Comparison of ENCODE assay signal across 14 cellular contexts in the genomic region with DNA sequence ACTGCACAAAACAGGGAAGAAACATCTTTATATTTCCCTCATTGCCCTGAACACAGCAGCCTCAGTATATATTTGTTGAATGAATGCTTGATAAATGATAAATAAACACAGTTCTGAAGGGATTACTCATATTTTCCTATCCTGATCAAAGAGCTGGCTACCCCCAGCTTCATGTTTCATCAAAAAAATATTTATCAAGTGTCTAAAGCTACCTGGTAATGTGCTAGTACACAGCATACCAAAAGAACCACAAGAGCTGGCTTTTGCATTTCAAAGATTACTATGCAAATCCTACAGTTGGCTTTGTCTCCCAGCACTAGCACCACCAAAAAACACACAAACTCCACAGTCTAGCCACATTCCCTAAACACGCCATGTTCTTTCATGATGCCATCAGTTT.
A peak's percentile ranks its signal among the peaks of the same experiment; 100 is the strongest.
DNase-seq lines count a peak whose midpoint lies in the region; ATAC-seq and TF ChIP-seq lines count a peak whose summit lies in the region.
"Had no signal": no experiment of that assay in that cellular context is flagged by ENCODE, and none has a peak within 500 bp of the region (broad histone marks: within the 10 kb centered on the region; RNA-seq: fewer than 3 reads in every experiment).

No MANE protein-coding gene starts in this region.

- in situ Hi-C loops in astrocyte of the spinal cord (cut with HindIII; ENCODE audit: low sequenced_read_pairs) = no loop called here

- peaks cover 28% of the 10 kb centered on the region for H3K4me1 ChIP-seq in ACC112 (ENCODE audit: control insufficient read depth, insufficient read depth, low read length, unreplicated experiment)

- H3K79me2 ChIP-seq in ACC112 (ENCODE audit: control insufficient read depth, insufficient read depth, low read length, unreplicated experiment) = no peaks in the 10 kb centered on the region

- H2AFZ ChIP-seq in ACC112 (ENCODE audit: low read length, unreplicated experiment) = no peak overlapping the region

- H3K27me3 ChIP-seq in ACC112 (ENCODE audit: insufficient read depth, low read length) = no peaks in the 10 kb centered on the region

- no peaks in the 10 kb centered on the region for H3K36me3 Mint-ChIP-seq in activated CD8-positive, alpha-beta memory T cell treated with anti-CD3 and anti-CD28 coated beads, Interleukin-2, amount 10 ng/mL, durations not matched to agents 7 days and 5 days
- H3K36me3 Mint-ChIP-seq: stimulated activated effector memory CD8-positive, alpha-beta T cell treated with anti-CD3 and anti-CD28 coated beads, Interleukin-12 subunit alpha, Interleukin-12 subunit beta, amount 100 ng/mL, for 72 hours had no signal

- H3K27me3 Mint-ChIP-seq in activated CD8-positive, alpha-beta memory T cell treated with anti-CD3 and anti-CD28 coated beads, Interleukin-2, amount 10 ng/mL, durations not matched to agents 7 days and 5 days = no peaks in the 10 kb centered on the region
- H3K27me3 Mint-ChIP-seq: activated CD4-positive, alpha-beta T cell treated with anti-CD3 and anti-CD28 coated beads, Interleukin-2, amount 10 ng/mL, durations not matched to agents 7 days and 5 days had no signal

- H3K4me3 ChIP-seq in ACC112 (ENCODE audit: low read depth, low read length) (peak overlapping the region; percentile 65; the same call in 1 of the 2 replicates), astrocyte of the spinal cord (ENCODE audit: low read depth, low read length) (no peak overlapping the region)
- H3K4me3 ChIP-seq: coronary artery, SK-N-MC had no signal

- no peaks in the 10 kb centered on the region for H3K4me1 Mint-ChIP-seq in activated CD8-positive, alpha-beta memory T cell treated with anti-CD3 and anti-CD28 coated beads, Interleukin-2, amount 10 ng/mL, durations not matched to agents 7 days and 5 days
- H3K4me1 Mint-ChIP-seq: activated CD4-positive, alpha-beta T cell treated with anti-CD3 and anti-CD28 coated beads, Interleukin-2, amount 10 ng/mL, durations not matched to agents 7 days and 5 days; stimulated activated effector memory CD8-positive, alpha-beta T cell treated with anti-CD3 and anti-CD28 coated beads, Interleukin-12 subunit alpha, Interleukin-12 subunit beta, amount 100 ng/mL, for 72 hours had no signal

- CTCF ChIA-PET in activated CD8-positive, alpha-beta memory T cell treated with anti-CD3 and anti-CD28 coated beads, Interleukin-2, amount 10 ng/mL, durations not matched to agents 7 days and 5 days (lab: Charles Lee) = interaction anchor here (0.5 kb wide), 1 partner anchor 456 kb away, joined by 4 read pairs; no protein-coding TSS in a partner anchor

- no peak overlapping the region for H3K27ac Mint-ChIP-seq in activated CD8-positive, alpha-beta memory T cell treated with anti-CD3 and anti-CD28 coated beads, Interleukin-2, amount 10 ng/mL, durations not matched to agents 7 days and 5 days
- H3K27ac Mint-ChIP-seq: activated CD4-positive, alpha-beta T cell treated with anti-CD3 and anti-CD28 coated beads, Interleukin-2, amount 10 ng/mL, durations not matched to agents 7 days and 5 days; stimulated activated effector memory CD8-positive, alpha-beta T cell treated with anti-CD3 and anti-CD28 coated beads, Interleukin-12 subunit alpha, Interleukin-12 subunit beta, amount 100 ng/mL, for 72 hours had no signal

- peak overlapping the region; percentile 84 for H3K27ac ChIP-seq in ACC112 (ENCODE audit: low read depth, low read length)
- H3K27ac ChIP-seq: coronary artery, SK-N-MC had no signal

- peak; percentile 47 for DNase-seq in HT1080 (ENCODE audit: low read depth)
- peak; percentile 87 for DNase-seq in astrocyte of the spinal cord (ENCODE audit: low read depth, low spot score)
- peak; percentile 60 for DNase-seq in kidney glomerular epithelial cell (lab: John Stamatoyannopoulos, UW)
- no peak for DNase-seq in NCI-H1105 (lab: John Stamatoyannopoulos, UW)
- DNase-seq in NCI-H345 (lab: John Stamatoyannopoulos, UW) = no peak
- no peak for DNase-seq in activated CD8-positive, alpha-beta memory T cell treated with anti-CD3 and anti-CD28 coated beads, Interleukin-2, amount 10 ng/mL, durations not matched to agents 7 days and 5 days
- DNase-seq: ACHN; activated CD4-positive, alpha-beta T cell treated with anti-CD3 and anti-CD28 coated beads, Interleukin-2, amount 10 ng/mL, durations not matched to agents 7 days and 5 days; activated naive CD4-positive, alpha-beta T cell had no signal

- ATAC-seq in GM21526 (IDR thresholded peaks at IDR 0.05; ENCODE audit: low FRiP score, unreplicated experiment) = no peak
- ATAC-seq in activated CD8-positive, alpha-beta memory T cell treated with anti-CD3 and anti-CD28 coated beads, Interleukin-2, amount 10 ng/mL, durations not matched to agents 7 days and 5 days = no peak
- ATAC-seq: stimulated activated effector memory CD8-positive, alpha-beta T cell treated with anti-CD3 and anti-CD28 coated beads, Interleukin-12 subunit alpha, Interleukin-12 subunit beta, amount 100 ng/mL, for 72 hours had no signal

- no peak for TF ChIP-seq CTCF in astrocyte of the spinal cord (IDR thresholded peaks at IDR 0.05; ENCODE audit: low read depth, low read length)

- no peaks in the 10 kb centered on the region for H3K36me3 ChIP-seq in ACC112 (ENCODE audit: insufficient read depth, low read length)

- no peak overlapping the region for H3K4me3 Mint-ChIP-seq in activated CD8-positive, alpha-beta memory T cell treated with anti-CD3 and anti-CD28 coated beads, Interleukin-2, amount 10 ng/mL, durations not matched to agents 7 days and 5 days
- H3K4me3 Mint-ChIP-seq: activated CD4-positive, alpha-beta T cell treated with anti-CD3 and anti-CD28 coated beads, Interleukin-2, amount 10 ng/mL, durations not matched to agents 7 days and 5 days; stimulated activated effector memory CD8-positive, alpha-beta T cell treated with anti-CD3 and anti-CD28 coated beads, Interleukin-12 subunit alpha, Interleukin-12 subunit beta, amount 100 ng/mL, for 72 hours had no signal

- H3K9me3 Mint-ChIP-seq in activated CD8-positive, alpha-beta memory T cell treated with anti-CD3 and anti-CD28 coated beads, Interleukin-2, amount 10 ng/mL, durations not matched to agents 7 days and 5 days (ENCODE audit: low read depth) = no peaks in the 10 kb centered on the region
- H3K9me3 Mint-ChIP-seq: activated CD4-positive, alpha-beta T cell treated with anti-CD3 and anti-CD28 coated beads, Interleukin-2, amount 10 ng/mL, durations not matched to agents 7 days and 5 days; stimulated activated effector memory CD8-positive, alpha-beta T cell treated with anti-CD3 and anti-CD28 coated beads, Interleukin-12 subunit alpha, Interleukin-12 subunit beta, amount 100 ng/mL, for 72 hours had no signal

Comparison
In these comparisons a context has a peak if more than half of its experiments do, and no peak if none do; other contexts are left out.
1. DNase-seq: peak in HT1080 (single experiment), astrocyte of the spinal cord (single experiment) and kidney glomerular epithelial cell (single experiment); none in NCI-H1105 (single experiment), NCI-H345 (single experiment) and activated CD8-positive, alpha-beta memory T cell treated with anti-CD3 and anti-CD28 coated beads, Interleukin-2, amount 10 ng/mL, durations not matched to agents 7 days and 5 days (single experiment).